20 cellular contexts compared by ENCODE assay signal in genomic region chr7:28442540-28443420, GRCh38. TPM values are rescaled to one million over a fixed set of nuclear protein-coding genes. Genes with fewer than 3 reads are reported as not detected.
DNase-seq lines count a peak whose midpoint lies in the region; ATAC-seq and TF ChIP-seq lines count a peak whose summit lies in the region.
"Had no signal": no experiment of that assay in that cellular context is flagged by ENCODE, and none has a peak within 500 bp of the region (broad histone marks: within the 10 kb centered on the region; RNA-seq: fewer than 3 reads in every experiment).

No MANE protein-coding gene starts in this region.

- H3K9me2 ChIP-seq in SK-N-SH, result no peaks in the 10 kb centered on the region
- no peaks in the 10 kb centered on the region for H3K9me2 ChIP-seq in MM.1S (replicated peaks; ENCODE audit: insufficient read depth, low read length)

- H3K27ac Mint-ChIP-seq in activated T-cell treated with anti-CD3 and anti-CD28 coated beads, Interleukin-2, amount 50 U/mL, for 24 hours, result peak overlapping the region; percentile 86
- H3K27ac Mint-ChIP-seq: CD8-positive, alpha-beta memory T cell had no signal

- ATAC-seq in GM18868 (IDR thresholded peaks at IDR 0.05; ENCODE audit: unreplicated experiment) (peak; percentile 50), HG03159 (IDR thresholded peaks at IDR 0.05; ENCODE audit: unreplicated experiment) (no peak), GM19395 (IDR thresholded peaks at IDR 0.05; ENCODE audit: unreplicated experiment) (no peak)

- H3K36me3 Mint-ChIP-seq in activated T-cell treated with anti-CD3 and anti-CD28 coated beads, Interleukin-2, amount 50 U/mL, for 24 hours (ENCODE audit: low read depth), result no peaks in the 10 kb centered on the region
- H3K36me3 Mint-ChIP-seq: CD8-positive, alpha-beta memory T cell had no signal

- no peak for TF ChIP-seq RAD21 in SK-N-SH (IDR thresholded peaks at IDR 0.05; ENCODE audit: low read length)

- H3K4me3 Mint-ChIP-seq in activated T-cell treated with anti-CD3 and anti-CD28 coated beads, Interleukin-2, amount 50 U/mL, for 24 hours, result no peak overlapping the region
- H3K4me3 Mint-ChIP-seq: CD8-positive, alpha-beta memory T cell had no signal

- H3K9ac ChIP-seq in SK-N-SH (no peak overlapping the region), MM.1S (ENCODE audit: low read length) (no peak overlapping the region)

- no peak overlapping the region for H3K4me3 ChIP-seq in SK-N-SH (ENCODE audit: low read depth in 2 of 2, low read length in 1 of 2)
- no peak overlapping the region for H3K4me3 ChIP-seq in MM.1S (ENCODE audit: low read length)
- H3K4me3 ChIP-seq: HAP-1, SJSA1 had no signal

- WGBS in SK-N-SH (ENCODE audit: low lambda C conversion rate), result 33% methylated on average over 5 of the region's 5 CpGs

- TF ChIP-seq CTCF in SK-N-SH (IDR thresholded peaks at IDR 0.05), result no peak
- no peak for TF ChIP-seq CTCF in MM.1S (IDR thresholded peaks at IDR 0.05; ENCODE audit: low read length)

- no peak for DNase-seq in activated T-cell treated with anti-CD3 and anti-CD28 coated beads, Interleukin-2, amount 50 U/mL, for 24 hours
- DNase-seq in activated T-cell treated with anti-CD3 and anti-CD28 coated beads for 4 hours (no peak), SK-N-SH (no peak), kidney tubule cell (ENCODE audit: low spot score) (peak; percentile 63), MM.1S (no peak)
- DNase-seq: activated CD8-positive, alpha-beta memory T cell treated with anti-CD3 and anti-CD28 coated beads for 24 hours; activated gamma-delta T cell; CD8-positive, alpha-beta memory T cell; hippocampal formation; midbrain; MV-4-11; NCI-H2107; NCI-H524 treated with DMSO at 0.1 percent for 48 hours; OCI-M1; substantia nigra had no signal

- POLR2A ChIA-PET in SK-N-SH (lab: Yijun Ruan, JAX), result no interaction called here

- H3K27me3 Mint-ChIP-seq in activated T-cell treated with anti-CD3 and anti-CD28 coated beads, Interleukin-2, amount 50 U/mL, for 24 hours, result peaks cover 75% of the 10 kb centered on the region

- H3F3A ChIP-seq in SK-N-SH (replicated peaks; ENCODE audit: insufficient read depth), result no peaks in the 10 kb centered on the region
- H3F3A ChIP-seq in MM.1S (ENCODE audit: insufficient read depth, low read length), result no peaks in the 10 kb centered on the region

- H3K27me3 ChIP-seq in SK-N-SH (ENCODE audit: insufficient read depth) (no peaks in the 10 kb centered on the region), MM.1S (replicated peaks; ENCODE audit: insufficient read depth, low read length) (no peaks in the 10 kb centered on the region)

- no peak overlapping the region for H2AFZ ChIP-seq in SK-N-SH (ENCODE audit: low read depth)
- no peak overlapping the region for H2AFZ ChIP-seq in MM.1S (ENCODE audit: low read length)

- no peaks in the 10 kb centered on the region for H3K79me2 ChIP-seq in SK-N-SH (ENCODE audit: insufficient read depth)
- H3K79me2 ChIP-seq in MM.1S (ENCODE audit: low read length), result no peaks in the 10 kb centered on the region

- H3K36me3 ChIP-seq in SK-N-SH (replicated peaks in 1 of 2; ENCODE audit: control insufficient read depth in 1 of 2, insufficient read depth in 2 of 2, low read length in 1 of 2) (no peaks in the 10 kb centered on the region), MM.1S (replicated peaks; ENCODE audit: insufficient read depth, low read length) (no peaks in the 10 kb centered on the region)
- H3K36me3 ChIP-seq: HAP-1, SJSA1 had no signal

- H3K4me1 ChIP-seq in SK-N-SH (ENCODE audit: control insufficient read depth in 1 of 2, insufficient read depth in 2 of 2, low read depth in 1 of 2, low read length in 1 of 2), result no peaks in the 10 kb centered on the region
- no peaks in the 10 kb centered on the region for H3K4me1 ChIP-seq in MM.1S (ENCODE audit: low read length)
- H3K4me1 ChIP-seq: HAP-1, SJSA1 had no signal

- H3K9me3 ChIP-seq in SK-N-SH, result no peaks in the 10 kb centered on the region
- H3K9me3 ChIP-seq in MM.1S (replicated peaks; ENCODE audit: insufficient read depth, low read length), result no peaks in the 10 kb centered on the region
- H3K9me3 ChIP-seq: HAP-1, SJSA1 had no signal

- CTCF ChIA-PET in SK-N-SH (lab: Yijun Ruan, JAX), result interaction anchor here (0.5 to 1.2 kb wide), 2 partner anchors 38 to 184 kb away, joined by 3 read pairs; no protein-coding TSS in a partner anchor

- H3K4me2 ChIP-seq in SK-N-SH (no peak overlapping the region), MM.1S (ENCODE audit: low read depth, low read length) (no peak overlapping the region)

- H3K9me3 Mint-ChIP-seq in activated T-cell treated with anti-CD3 and anti-CD28 coated beads, Interleukin-2, amount 50 U/mL, for 24 hours, result peaks cover 5% of the 10 kb centered on the region

- H3K27ac ChIP-seq in SK-N-SH (ENCODE audit: low read depth in 2 of 2, low read length in 1 of 2), result no peak overlapping the region
- no peak overlapping the region for H3K27ac ChIP-seq in MM.1S (ENCODE audit: low read length)
- H3K27ac ChIP-seq: SJSA1 had no signal

- 0 out of 4 replicates have a peak, but pooled peaks of 1 of the 2 experiments have one; percentile 21 for TF ChIP-seq EP300 in SK-N-SH (IDR thresholded peaks at IDR 0.05; ENCODE audit: borderline replicate concordance in 1 of 2, low read depth in 1 of 2, low read length in 1 of 2)

- peaks cover 22% of the 10 kb centered on the region for H3K4me1 Mint-ChIP-seq in activated T-cell treated with anti-CD3 and anti-CD28 coated beads, Interleukin-2, amount 50 U/mL, for 24 hours (ENCODE audit: low read depth)
- H3K4me1 Mint-ChIP-seq: CD8-positive, alpha-beta memory T cell had no signal

- no peaks in the 10 kb centered on the region; the same call in 1 of the 2 replicates for H4K20me1 ChIP-seq in SK-N-SH (ENCODE audit: insufficient read depth)
- no peaks in the 10 kb centered on the region for H4K20me1 ChIP-seq in MM.1S (ENCODE audit: insufficient read depth, low read length)

TF ChIP-seq in SK-N-SH, 30 proteins besides CTCF, POLR2A, EP300 and RAD21 (continues in another document):
- TF ChIP-seq RFX5 (IDR thresholded peaks at IDR 0.05; ENCODE audit: low read length) (no peak), FOSL2 (IDR thresholded peaks at IDR 0.05; ENCODE audit: borderline replicate concordance, low read depth) (peak; percentile 39; the same call in 1 of the 2 replicates), SMC3 (IDR thresholded peaks at IDR 0.05; ENCODE audit: low read depth, low read length) (no peak), USF1 (IDR thresholded peaks at IDR 0.05; ENCODE audit: borderline replicate concordance, low read depth) (no peak), RCOR1 (IDR thresholded peaks at IDR 0.05; ENCODE audit: low read length) (no peak), YY1 (IDR thresholded peaks at IDR 0.05; ENCODE audit: low read depth) (no peak), GABPA (IDR thresholded peaks at IDR 0.05; ENCODE audit: low read depth) (no peak), REST (IDR thresholded peaks at IDR 0.05; ENCODE audit: low read depth, low read length) (no peak), MXI1 (IDR thresholded peaks at IDR 0.05; ENCODE audit: low read depth, low read length) (no peak), NRF1 (IDR thresholded peaks at IDR 0.05; ENCODE audit: low read depth, low read length) (no peak), TCF12 (IDR thresholded peaks at IDR 0.05) (peak; percentile 92), JUND (IDR thresholded peaks at IDR 0.05) (peak; percentile 57)

RNA-seq across cellular contexts. Expression of gene CREB5, which starts 30.5 kb away (rescaled TPM):
- 14.2 and 19.3 TPM in 2 replicates for polyA plus RNA-seq in SK-N-SH (2012; rRNA removed)
- 7.0 and 8.3 TPM in 2 replicates for polyA plus RNA-seq in SK-N-SH (2012; cell fraction: cytosol; rRNA removed)
- polyA plus RNA-seq in SK-N-SH (2012; cell fraction: nucleus; rRNA removed), result 15.8 and 32.8 TPM in 2 replicates
- polyA plus RNA-seq: CD8-positive, alpha-beta memory T cell had no signal
